Comparison of ENCODE assay signal across 23 cellular contexts in genomic region chr2:188256420-188256819, GRCh38. TPM values are rescaled to one million over a fixed set of nuclear protein-coding genes. Genes with fewer than 3 reads are reported as not detected.
DNase-seq lines count a peak whose midpoint lies in the region; ATAC-seq and TF ChIP-seq lines count a peak whose summit lies in the region.
"Had no signal": no experiment of that assay in that cellular context is flagged by ENCODE, and none has a peak within 500 bp of the region (broad histone marks: within the 10 kb centered on the region; RNA-seq: fewer than 3 reads in every experiment).

No MANE protein-coding gene starts in this region.

- no peak overlapping the region for H4K5ac ChIP-seq in IMR-90 (ENCODE audit: low read depth, low read length)

- H2BK15ac ChIP-seq in IMR-90 (ENCODE audit: low read depth, low read length): no peak overlapping the region

- H3K36me3 ChIP-seq in IMR-90 (ENCODE audit: control insufficient read depth, insufficient read depth, low read length): no peaks in the 10 kb centered on the region
- no peaks in the 10 kb centered on the region for H3K36me3 ChIP-seq in breast epithelium
- H3K36me3 ChIP-seq: BE2C; BLaER1 treated with 17β-estradiol and CSF1 and Interleukin-3, amounts not matched to agents 10 nM and 100 nM; HAP-1 had no signal

- H4K20me1 ChIP-seq in IMR-90 (ENCODE audit: insufficient read depth, low read length): no peaks in the 10 kb centered on the region
- H4K20me1 ChIP-seq: BLaER1 treated with 17β-estradiol and CSF1 and Interleukin-3, amounts not matched to agents 10 nM and 100 nM had no signal

- H3K4me3 ChIP-seq in IMR-90 (ENCODE audit: insufficient read depth, low read depth, low read length) (no peak overlapping the region), breast epithelium (no peak overlapping the region)
- H3K4me3 ChIP-seq: A549; BLaER1 treated with 17β-estradiol and CSF1 and Interleukin-3, amounts not matched to agents 10 nM and 100 nM; GM12878; HAP-1 had no signal

- no peak overlapping the region for H2BK20ac ChIP-seq in IMR-90 (ENCODE audit: low read depth, low read length)

- H3K27me3 ChIP-seq in IMR-90 (ENCODE audit: control insufficient read depth, insufficient read depth, low read length) (no peaks in the 10 kb centered on the region), breast epithelium (no peaks in the 10 kb centered on the region)
- H3K27me3 ChIP-seq: BE2C; BLaER1 treated with 17β-estradiol and CSF1 and Interleukin-3, amounts not matched to agents 10 nM and 100 nM had no signal

- H3K4ac ChIP-seq in IMR-90 (ENCODE audit: low read depth, low read length): no peak overlapping the region

- no peak overlapping the region for H3K4me2 ChIP-seq in IMR-90 (ENCODE audit: low read depth, low read length)
- H3K4me2 ChIP-seq: A549; BLaER1 treated with 17β-estradiol and CSF1 and Interleukin-3, amounts not matched to agents 10 nM and 100 nM had no signal

- intact Hi-C loops in IMR-90 (cut with micrococcal nuclease) (no loop called here), breast epithelium (cut with DNase I; ENCODE audit: low total_unique reads) (no loop called here), left ventricle myocardium superior (cut with micrococcal nuclease) (no loop called here)

- no peaks in the 10 kb centered on the region for H3K9me1 ChIP-seq in IMR-90 (ENCODE audit: insufficient read depth, low read length)

- no peak overlapping the region for H2AK5ac ChIP-seq in IMR-90 (ENCODE audit: low read depth, low read length)

- H3K27ac ChIP-seq in IMR-90 (ENCODE audit: insufficient read depth, low read length) (no peak overlapping the region), breast epithelium (no peak overlapping the region)
- H3K27ac ChIP-seq: A549; BLaER1 treated with 17β-estradiol and CSF1 and Interleukin-3, amounts not matched to agents 10 nM and 100 nM had no signal

- no peak overlapping the region for H2BK120ac ChIP-seq in IMR-90 (ENCODE audit: low read depth, low read length)

- H2BK5ac ChIP-seq in IMR-90 (ENCODE audit: low read depth, low read length, poor library complexity, severe bottlenecking): no peak overlapping the region

- H3K79me1 ChIP-seq in IMR-90 (ENCODE audit: low read depth in 1 of 2, low read length in 2 of 2): no peaks in the 10 kb centered on the region

- dilution Hi-C loops in IMR-90 (cut with HindIII; ENCODE audit: low sequenced_read_pairs, unreplicated experiment): no loop called here

- no peak for TF ChIP-seq RAD21 in IMR-90 (IDR thresholded peaks at IDR 0.05; ENCODE audit: low read length)

- TF ChIP-seq POLR2A in IMR-90 (IDR thresholded peaks at IDR 0.05; ENCODE audit: low read depth, low read length) (no peak), breast epithelium (IDR thresholded peaks at IDR 0.05) (no peak)

- H3K23ac ChIP-seq in IMR-90 (ENCODE audit: low read depth, low read length): no peak overlapping the region

- no peak overlapping the region for H3K14ac ChIP-seq in IMR-90 (replicated peaks; ENCODE audit: low read depth, low read length)

- peak; percentile 7 for DNase-seq in IMR-90
- peak; percentile 64 for DNase-seq in putamen (ENCODE audit: low spot score)
- DNase-seq in breast epithelium (ENCODE audit: low spot score in 2 of 2): no peak
- no peak for DNase-seq in left ventricle myocardium superior
- DNase-seq: 8988T; ACHN; AML-193; BE2C; CD4-positive, alpha-beta T cell; CD8-positive, alpha-beta memory T cell; DMS 273 treated with DMSO at 0.1 percent for 48 hours; DMS79; EL; GDM1; GOT3 had no signal

- TF ChIP-seq CTCF in IMR-90 (conservative IDR thresholded peaks at IDR 0.05; ENCODE audit: low read depth, low read length) (no peak), breast epithelium (IDR thresholded peaks at IDR 0.05) (no peak)

- H3K18ac ChIP-seq in IMR-90 (ENCODE audit: low read depth, low read length): no peak overlapping the region

- H2AK9ac ChIP-seq in IMR-90 (replicated peaks; ENCODE audit: low read depth, low read length, poor library complexity): no peak overlapping the region

- H4K8ac ChIP-seq in IMR-90 (ENCODE audit: low read depth in 2 of 2, low read length in 2 of 2): no peak overlapping the region

- no peak overlapping the region for H2AFZ ChIP-seq in IMR-90 (replicated peaks; ENCODE audit: low read length, poor library complexity)

- BruUV-seq in IMR-90 (replicated peaks; lab: Mats Ljungman, UMichigan): no TSS peak

- H3K9me3 ChIP-seq in IMR-90 (ENCODE audit: control insufficient read depth, insufficient read depth, low read length): no peaks in the 10 kb centered on the region
- no peaks in the 10 kb centered on the region for H3K9me3 ChIP-seq in breast epithelium
- H3K9me3 ChIP-seq: A549, BE2C, HAP-1 had no signal

- POLR2A ChIA-PET in IMR-90 (lab: Charles Lee; ENCODE audit: unreplicated experiment): no interaction called here

- no peak overlapping the region for H3K56ac ChIP-seq in IMR-90 (ENCODE audit: extremely low read depth, insufficient read depth, low read length)

- H4K91ac ChIP-seq in IMR-90 (ENCODE audit: insufficient read depth, low read depth, low read length): no peak overlapping the region

- H3K4me1 ChIP-seq in IMR-90 (ENCODE audit: control insufficient read depth, insufficient read depth, low read length) (no peaks in the 10 kb centered on the region), breast epithelium (no peaks in the 10 kb centered on the region)
- H3K4me1 ChIP-seq: BE2C; BLaER1 treated with 17β-estradiol and CSF1 and Interleukin-3, amounts not matched to agents 10 nM and 100 nM; HAP-1 had no signal

- peak; percentile 62 for ATAC-seq in GM18868 (IDR thresholded peaks at IDR 0.05; ENCODE audit: unreplicated experiment)
- peak; percentile 38 for ATAC-seq in HG02885 (IDR thresholded peaks at IDR 0.05; ENCODE audit: poor library complexity, unreplicated experiment)
- no peak for ATAC-seq in IMR-90 (ENCODE audit: low read depth)
- ATAC-seq in left ventricle myocardium superior: no peak
- no peak for ATAC-seq in GM21360 (IDR thresholded peaks at IDR 0.05; ENCODE audit: unreplicated experiment)
- ATAC-seq: A549, GM12878 had no signal

- in situ Hi-C loops in IMR-90 (cut with MboI; ENCODE audit: low sequenced_read_pairs): no loop called here

- CTCF ChIA-PET in IMR-90 (lab: Yijun Ruan, JAX): no interaction called here

- no peak overlapping the region for H3K9ac ChIP-seq in IMR-90 (ENCODE audit: low read depth, low read length)
- H3K9ac ChIP-seq: BLaER1 treated with 17β-estradiol and CSF1 and Interleukin-3, amounts not matched to agents 10 nM and 100 nM had no signal

TF ChIP-seq in IMR-90, 13 proteins besides CTCF, POLR2A, EP300 and RAD21:
- TF ChIP-seq CEBPB (IDR thresholded peaks at IDR 0.05; ENCODE audit: low read depth, low read length): no peak
- TF ChIP-seq SMC3 (IDR thresholded peaks at IDR 0.05; ENCODE audit: low read depth, low read length): no peak
- no peak for TF ChIP-seq FOS (IDR thresholded peaks at IDR 0.05; ENCODE audit: low read depth, low read length)
- no peak for TF ChIP-seq NFE2L2 (IDR thresholded peaks at IDR 0.05; ENCODE audit: low read depth, low read length)
- TF ChIP-seq BHLHE40 (IDR thresholded peaks at IDR 0.05; ENCODE audit: low read depth, low read length): no peak
- TF ChIP-seq RFX5 (IDR thresholded peaks at IDR 0.05; ENCODE audit: low read depth, low read length): no peak
- TF ChIP-seq CHD1 (IDR thresholded peaks at IDR 0.05; ENCODE audit: low read depth, low read length): no peak
- no peak for TF ChIP-seq USF2 (IDR thresholded peaks at IDR 0.05; ENCODE audit: low read depth, low read length)
- TF ChIP-seq, protein P1, sequence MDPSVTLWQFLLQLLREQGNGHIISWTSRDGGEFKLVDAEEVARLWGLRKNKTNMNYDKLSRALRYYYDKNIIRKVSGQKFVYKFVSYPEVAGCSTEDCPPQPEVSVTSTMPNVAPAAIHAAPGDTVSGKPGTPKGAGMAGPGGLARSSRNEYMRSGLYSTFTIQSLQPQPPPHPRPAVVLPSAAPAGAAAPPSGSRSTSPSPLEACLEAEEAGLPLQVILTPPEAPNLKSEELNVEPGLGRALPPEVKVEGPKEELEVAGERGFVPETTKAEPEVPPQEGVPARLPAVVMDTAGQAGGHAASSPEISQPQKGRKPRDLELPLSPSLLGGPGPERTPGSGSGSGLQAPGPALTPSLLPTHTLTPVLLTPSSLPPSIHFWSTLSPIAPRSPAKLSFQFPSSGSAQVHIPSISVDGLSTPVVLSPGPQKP (IDR thresholded peaks at IDR 0.05; ENCODE audit: borderline replicate concordance, low read depth, low read length): no peak
TF ChIP-seq in IMR-90: peak in this region for 0.

RNA-seq across cellular contexts. Expression of gene GULP1, which starts 35.3 kb away (rescaled TPM):
- 40.1 and 54.4 TPM in 2 replicates for total RNA-seq in IMR-90 (2012; rRNA removed)
- polyA plus RNA-seq in IMR-90 (2012; rRNA removed): 24.3 and 24.4 TPM in 2 replicates
- 8.5 and 26.4 TPM in 2 replicates for polyA plus RNA-seq in IMR-90 (2012; cell fraction: cytosol; rRNA removed)
- 4.3 and 13.5 TPM in 2 replicates for polyA plus RNA-seq in IMR-90 (2012; cell fraction: nucleus; rRNA removed; ENCODE audit: low replicate concordance)
- 10 to 100 TPM; 16.5 to 47.9 (median 43.8) TPM for total RNA-seq in breast epithelium
- total RNA-seq in left ventricle myocardium superior: 4.6 TPM
- total RNA-seq: CD4-positive, alpha-beta T cell; CD8-positive, alpha-beta memory T cell had no signal
- polyA plus RNA-seq: CD14-positive monocyte; CD8-positive, alpha-beta memory T cell had no signal

Comparison
In these comparisons a context has a peak if more than half of its experiments do, and no peak if none do; other contexts are left out.
1. ATAC-seq: peak in GM18868 (single experiment) and HG02885 (single experiment); none in IMR-90 (single experiment), left ventricle myocardium superior (single experiment) and GM21360 (single experiment).
2. DNase-seq: peak in IMR-90 (single experiment) and putamen (single experiment); none in breast epithelium (0 of 2) and left ventricle myocardium superior (single experiment).